In the genomic region with DNA sequence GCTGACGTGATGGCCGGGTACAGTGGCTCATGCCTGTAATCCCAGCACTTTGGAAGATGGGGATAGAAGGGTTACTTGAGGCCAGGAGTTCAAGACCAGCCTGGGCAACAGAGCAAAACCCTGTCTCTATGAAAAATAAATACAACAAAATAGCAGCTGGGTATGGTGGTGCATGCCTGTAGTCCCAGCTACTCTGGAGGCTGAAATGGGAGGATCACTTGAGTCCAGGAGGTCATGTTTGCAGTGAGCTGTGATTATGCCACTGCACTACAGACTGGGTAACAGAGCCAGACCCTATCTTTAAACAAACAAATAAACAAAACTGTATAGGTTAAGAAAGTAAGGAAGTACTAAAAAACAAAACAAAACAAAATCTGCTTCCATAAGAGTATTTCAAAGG, we compare ENCODE assay signal across 1 cellular context.
A peak's percentile ranks its signal among the peaks of the same experiment; 100 is the strongest.
TF ChIP-seq lines count a peak whose summit lies in the region.

No MANE protein-coding gene starts in this region.

TF ChIP-seq in HepG2, 621 proteins besides CTCF, POLR2A, EP300 and RAD21:
- TF ChIP-seq ZNF770 (CRISPR knock-in tag; IDR thresholded peaks at IDR 0.05) (peak; percentile 97), FOXP4 (CRISPR knock-in tag; IDR thresholded peaks at IDR 0.05) (peak; percentile 31; the same call in 1 of the 2 replicates), GFI1 (CRISPR knock-in tag; IDR thresholded peaks at IDR 0.05; ENCODE audit: borderline replicate concordance) (0 out of 2 replicates have a peak, but pooled peaks have one; percentile 34), ZFP62 (CRISPR knock-in tag; IDR thresholded peaks at IDR 0.05) (no peak)
